In genomic region chr4:66376921-66377320, GRCh38 we compare ENCODE assay signal across 20 cellular contexts.
"Had no signal": no experiment of that assay in that cellular context is flagged by ENCODE, and none has a peak within 500 bp of the region (broad histone marks: within the 10 kb centered on the region; RNA-seq: fewer than 3 reads in every experiment).

No MANE protein-coding gene starts in this region.

- H3K27ac Mint-ChIP-seq: activated CD4-positive, alpha-beta T cell treated with anti-CD3 and anti-CD28 coated beads, Interleukin-2, amount 10 ng/mL, durations not matched to agents 7 days and 5 days; activated naive CD8-positive, alpha-beta T cell treated with anti-CD3 and anti-CD28 coated beads, Interleukin-2, amount 10 ng/mL, durations not matched to agents 7 days and 5 days; activated T-helper 1 cell treated with anti-CD3 and anti-CD28 coated beads, Interleukin-12 subunit alpha, Interleukin-12 subunit beta, Interleukin-2, Interleukin-4 antibody, amounts not matched to agents 30 ng/mL and 10 ng/mL and 1 ng/mL, durations not matched to agents 14 hours and 24 hours and 36 hours; endodermal cell; nephron; T-helper 2 cell treated with Interferon-gamma antibody and Interleukin-4, amounts not matched to agents 5 μg/mL and 100 μg/mL, for 36 hours had no signal

- ATAC-seq: left lung had no signal

- DNase-seq: activated CD4-positive, alpha-beta T cell treated with anti-CD3 and anti-CD28 coated beads, Interleukin-2, amount 10 ng/mL, durations not matched to agents 7 days and 5 days; activated CD4-positive, CD25-positive, alpha-beta regulatory T cell; activated CD8-positive, alpha-beta memory T cell treated with anti-CD3 and anti-CD28 coated beads for 24 hours; activated naive CD4-positive, alpha-beta T cell; activated naive CD8-positive, alpha-beta T cell treated with anti-CD3 and anti-CD28 coated beads, Interleukin-2, amount 10 ng/mL, durations not matched to agents 7 days and 5 days; aorta; endodermal cell; erythroblast; islet precursor cell; left lung; mesendoderm; nucleus accumbens; sigmoid colon; stimulated activated CD4-positive, alpha-beta T cell treated with anti-CD3 and anti-CD28 coated beads, Interleukin-1b, Interleukin-23, amount 100 ng/mL, for 48 hours; SW 1271 had no signal

- H3K4me1 Mint-ChIP-seq: activated CD4-positive, alpha-beta T cell treated with anti-CD3 and anti-CD28 coated beads, Interleukin-2, amount 10 ng/mL, durations not matched to agents 7 days and 5 days; activated naive CD8-positive, alpha-beta T cell treated with anti-CD3 and anti-CD28 coated beads, Interleukin-2, amount 10 ng/mL, durations not matched to agents 7 days and 5 days; nephron had no signal

- H3K9me3 Mint-ChIP-seq: activated naive CD8-positive, alpha-beta T cell treated with anti-CD3 and anti-CD28 coated beads, Interleukin-2, amount 10 ng/mL, durations not matched to agents 7 days and 5 days; endodermal cell; nephron had no signal

- H3K36me3 ChIP-seq: left lung, prostate gland, sigmoid colon, thoracic aorta had no signal

- H3K27me3 Mint-ChIP-seq: activated CD4-positive, alpha-beta T cell treated with anti-CD3 and anti-CD28 coated beads, Interleukin-2, amount 10 ng/mL, durations not matched to agents 7 days and 5 days; activated naive CD8-positive, alpha-beta T cell treated with anti-CD3 and anti-CD28 coated beads, Interleukin-2, amount 10 ng/mL, durations not matched to agents 7 days and 5 days had no signal

- H3K36me3 Mint-ChIP-seq: activated naive CD8-positive, alpha-beta T cell treated with anti-CD3 and anti-CD28 coated beads, Interleukin-2, amount 10 ng/mL, durations not matched to agents 7 days and 5 days had no signal

- H3K4me3 Mint-ChIP-seq: activated CD4-positive, alpha-beta T cell treated with anti-CD3 and anti-CD28 coated beads, Interleukin-2, amount 10 ng/mL, durations not matched to agents 7 days and 5 days; activated naive CD8-positive, alpha-beta T cell treated with anti-CD3 and anti-CD28 coated beads, Interleukin-2, amount 10 ng/mL, durations not matched to agents 7 days and 5 days; activated T-helper 1 cell treated with anti-CD3 and anti-CD28 coated beads, Interleukin-12 subunit alpha, Interleukin-12 subunit beta, Interleukin-2, Interleukin-4 antibody, amounts not matched to agents 30 ng/mL and 10 ng/mL and 1 ng/mL, durations not matched to agents 14 hours and 24 hours and 36 hours; endodermal cell; nephron; T-helper 2 cell treated with Interferon-gamma antibody and Interleukin-4, amounts not matched to agents 5 μg/mL and 100 μg/mL, for 36 hours had no signal

- H3K27me3 ChIP-seq: left lung, sigmoid colon had no signal

- H3K4me1 ChIP-seq: left lung, prostate gland, sigmoid colon had no signal

- H3K27ac ChIP-seq: left lung, prostate gland, sigmoid colon, thoracic aorta had no signal

- H3K9me3 ChIP-seq: left lung, prostate gland, sigmoid colon, thoracic aorta had no signal

- H3K4me3 ChIP-seq: left lung, prostate gland, sigmoid colon, thoracic aorta had no signal
